In genomic region chr2:28320371-28320770, GRCh38 we compare ENCODE assay signal across 23 cellular contexts.
"Had no signal": no experiment of that assay in that cellular context is flagged by ENCODE, and none has a peak within 500 bp of the region (broad histone marks: within the 10 kb centered on the region; RNA-seq: fewer than 3 reads in every experiment).

No MANE protein-coding gene starts in this region.

- H3K4me3 Mint-ChIP-seq: dendritic cell treated with granulocyte-macrophage colony-stimulating factor and Interleukin-4, amounts not matched to agents 40 ng/mL and 50 ng/mL, for 4 days; mesothelial cell of epicardium; natural killer cell; neural crest cell had no signal

- H3K9me3 Mint-ChIP-seq: dendritic cell treated with granulocyte-macrophage colony-stimulating factor and Interleukin-4, amounts not matched to agents 40 ng/mL and 50 ng/mL, for 4 days; mesothelial cell of epicardium; natural killer cell; neural crest cell had no signal

- H3K27me3 ChIP-seq: heart right ventricle, right atrium auricular region, sigmoid colon, suprapubic skin, tibial artery, upper lobe of left lung, uterus had no signal

- H3K4me3 ChIP-seq: heart right ventricle, right atrium auricular region, sigmoid colon, suprapubic skin, tibial artery, upper lobe of left lung, uterus had no signal

- H3K27me3 Mint-ChIP-seq: dendritic cell treated with granulocyte-macrophage colony-stimulating factor and Interleukin-4, amounts not matched to agents 40 ng/mL and 50 ng/mL, for 4 days had no signal

- H3K36me3 ChIP-seq: right atrium auricular region, sigmoid colon, suprapubic skin, tibial artery, uterus had no signal

- H3K36me3 Mint-ChIP-seq: mesothelial cell of epicardium, natural killer cell had no signal

- FAIRE-seq: colon, endothelial cell of umbilical vein, small intestine had no signal

- H3K27ac ChIP-seq: heart right ventricle, right atrium auricular region, sigmoid colon, upper lobe of left lung, uterus had no signal

- H3K9me3 ChIP-seq: heart right ventricle, right atrium auricular region, sigmoid colon, suprapubic skin, tibial artery, upper lobe of left lung, uterus had no signal

- H3K27ac Mint-ChIP-seq: dendritic cell treated with granulocyte-macrophage colony-stimulating factor and Interleukin-4, amounts not matched to agents 40 ng/mL and 50 ng/mL, for 4 days; mesothelial cell of epicardium; natural killer cell had no signal

- H3K4me1 ChIP-seq: right atrium auricular region, upper lobe of left lung, uterus had no signal

- DNase-seq: erythroblast; foreskin melanocyte; heart right ventricle; islet precursor cell; mammary epithelial cell; natural killer cell; occipital lobe; posterior cingulate gyrus; sigmoid colon; small intestine; stimulated activated CD4-positive, alpha-beta T cell treated with anti-CD3 and anti-CD28 coated beads, Interleukin-12 subunit alpha, Interleukin-12 subunit beta, amount 100 ng/mL, for 4 hours; stimulated activated naive CD8-positive, alpha-beta T cell treated with anti-CD3 and anti-CD28 coated beads, Interleukin-15, Interleukin-2, amounts not matched to agents 100 U/mL and 50 U/mL, for 24 hours; tibial artery; upper lobe of left lung; uterus had no signal

- ATAC-seq: left lobe of liver; natural killer cell; stimulated activated naive CD8-positive, alpha-beta T cell treated with anti-CD3 and anti-CD28 coated beads, Interleukin-15, Interleukin-2, amounts not matched to agents 100 U/mL and 50 U/mL, for 24 hours had no signal
